In genomic region chr3:52232279-52233107, GRCh38 we compare ENCODE assay signal across 6 cellular contexts. TPM values are rescaled to one million over a fixed set of nuclear protein-coding genes. Genes with fewer than 3 reads are reported as not detected.
DNase-seq lines count a peak whose midpoint lies in the region; ATAC-seq and TF ChIP-seq lines count a peak whose summit lies in the region.

No MANE protein-coding gene starts in this region.

- H3K27me3 Mint-ChIP-seq in activated T-helper 1 cell treated with anti-CD3 and anti-CD28 coated beads, Interleukin-12 subunit alpha, Interleukin-12 subunit beta, Interleukin-2, Interleukin-4 antibody, amounts not matched to agents 30 ng/mL and 10 ng/mL and 1 ng/mL, durations not matched to agents 14 hours and 24 hours and 36 hours (ENCODE audit: insufficient read depth), result no peaks in the 10 kb centered on the region

- H3K9me3 ChIP-seq in right cardiac atrium (ENCODE audit: control insufficient read depth, low read length), result no peaks in the 10 kb centered on the region

- peaks cover 10% of the 10 kb centered on the region for H3K4me1 ChIP-seq in right cardiac atrium (ENCODE audit: control insufficient read depth, insufficient read depth, low read length)

- intact Hi-C loops in right cardiac atrium (cut with DNase I) (loop anchor here in 1 of 4 donors (5.0 kb wide), 2 partner anchors 45 to 110 kb away; partner anchors contain the start of gene WDR82), cardiac septum (cut with DNase I) (no loop called here)
- intact Hi-C loops in activated T-helper 1 cell treated with anti-CD3 and anti-CD28 coated beads, Interleukin-12 subunit alpha, Interleukin-12 subunit beta, Interleukin-2, Interleukin-4 antibody, amounts not matched to agents 30 ng/mL and 10 ng/mL and 1 ng/mL, durations not matched to agents 14 hours and 24 hours and 36 hours (cut with micrococcal nuclease), result no loop called here

- H3K27ac Mint-ChIP-seq in activated T-helper 1 cell treated with anti-CD3 and anti-CD28 coated beads, Interleukin-12 subunit alpha, Interleukin-12 subunit beta, Interleukin-2, Interleukin-4 antibody, amounts not matched to agents 30 ng/mL and 10 ng/mL and 1 ng/mL, durations not matched to agents 14 hours and 24 hours and 36 hours, result no peak overlapping the region

- ATAC-seq in right cardiac atrium, result no peak

- CTCF ChIA-PET in GM10248 (lab: Yijun Ruan, JAX), result interaction anchor here (0.6 to 5.4 kb wide), 19 partner anchors 11 to 214 kb away, joined by 3 to 98 read pairs (median 9); partner anchors contain the start of genes GLYCTK, PPM1M, SEMA3G and WDR82

- TF ChIP-seq CTCF in choroid plexus epithelial cell (conservative IDR thresholded peaks at IDR 0.05; ENCODE audit: low read depth, low read length), result peak; percentile 17
- TF ChIP-seq CTCF in GM10248 (IDR thresholded peaks at IDR 0.05; ENCODE audit: control extremely low read depth, extremely low read depth, low read depth, missing control alignments), result no peak

- H3K36me3 Mint-ChIP-seq in activated T-helper 1 cell treated with anti-CD3 and anti-CD28 coated beads, Interleukin-12 subunit alpha, Interleukin-12 subunit beta, Interleukin-2, Interleukin-4 antibody, amounts not matched to agents 30 ng/mL and 10 ng/mL and 1 ng/mL, durations not matched to agents 14 hours and 24 hours and 36 hours (ENCODE audit: low read depth), result peaks cover 19% of the 10 kb centered on the region

- no peaks in the 10 kb centered on the region for H3K27me3 ChIP-seq in right cardiac atrium (ENCODE audit: control insufficient read depth, insufficient read depth)

- no peaks in the 10 kb centered on the region for H3K9me3 Mint-ChIP-seq in activated T-helper 1 cell treated with anti-CD3 and anti-CD28 coated beads, Interleukin-12 subunit alpha, Interleukin-12 subunit beta, Interleukin-2, Interleukin-4 antibody, amounts not matched to agents 30 ng/mL and 10 ng/mL and 1 ng/mL, durations not matched to agents 14 hours and 24 hours and 36 hours

- no peak overlapping the region for H3K4me3 Mint-ChIP-seq in activated T-helper 1 cell treated with anti-CD3 and anti-CD28 coated beads, Interleukin-12 subunit alpha, Interleukin-12 subunit beta, Interleukin-2, Interleukin-4 antibody, amounts not matched to agents 30 ng/mL and 10 ng/mL and 1 ng/mL, durations not matched to agents 14 hours and 24 hours and 36 hours

- H3K4me3 ChIP-seq in right cardiac atrium (ENCODE audit: low read length) (no peak overlapping the region), choroid plexus epithelial cell (ENCODE audit: low read depth, low read length) (no peak overlapping the region)

- POLR2A ChIA-PET in GM10248 (lab: Yijun Ruan, JAX), result no interaction called here

- WGBS in right cardiac atrium, result 86% methylated on average over 28 of the region's 28 CpGs

- H3K27ac ChIP-seq in right cardiac atrium (ENCODE audit: low read length) (no peak overlapping the region), temporal lobe (ENCODE audit: low read depth, low read length) (peak overlapping the region; percentile 5)

- DNase-seq in right cardiac atrium, result peak in 2 of 3 donors; percentile 59 to 60
- no peak for DNase-seq in cardiac septum (ENCODE audit: low spot score)
- DNase-seq in choroid plexus epithelial cell (ENCODE audit: low read depth), result no peak
- no peak for DNase-seq in GM10248 (ENCODE audit: extremely low spot score)
- DNase-seq in activated T-helper 1 cell treated with anti-CD3 and anti-CD28 coated beads, Interleukin-12 subunit alpha, Interleukin-12 subunit beta, Interleukin-2, Interleukin-4 antibody, amounts not matched to agents 30 ng/mL and 10 ng/mL and 1 ng/mL, durations not matched to agents 14 hours and 24 hours and 36 hours (ENCODE audit: low spot score), result no peak

- H3K4me1 Mint-ChIP-seq in activated T-helper 1 cell treated with anti-CD3 and anti-CD28 coated beads, Interleukin-12 subunit alpha, Interleukin-12 subunit beta, Interleukin-2, Interleukin-4 antibody, amounts not matched to agents 30 ng/mL and 10 ng/mL and 1 ng/mL, durations not matched to agents 14 hours and 24 hours and 36 hours (ENCODE audit: low read depth), result peaks cover 40% of the 10 kb centered on the region

RNA-seq across cellular contexts. Expression of gene TWF2, which starts 6.5 kb away (rescaled TPM):
- total RNA-seq in right cardiac atrium, result 10 to 100 TPM; 32.0 to 70.0 (median 45.0) TPM
- polyA plus RNA-seq in right cardiac atrium, result 56.5 TPM
- total RNA-seq in cardiac septum, result 69.5 TPM
- total RNA-seq in temporal lobe, result 17.2 TPM
- 94.3 and 98.6 TPM in 2 replicates for total RNA-seq in activated T-helper 1 cell treated with anti-CD3 and anti-CD28 coated beads, Interleukin-12 subunit alpha, Interleukin-12 subunit beta, Interleukin-2, Interleukin-4 antibody, amounts not matched to agents 30 ng/mL and 10 ng/mL and 1 ng/mL, durations not matched to agents 14 hours and 24 hours and 36 hours

RNA-seq across cellular contexts. Expression of gene TLR9, which starts 7.0 kb away (rescaled TPM):
- total RNA-seq in right cardiac atrium (under 1 TPM; 0.09 to 0.24 (median 0.20) TPM), cardiac septum (0.16 TPM), temporal lobe (not detected)
- polyA plus RNA-seq in right cardiac atrium, result 0.05 TPM
- total RNA-seq in activated T-helper 1 cell treated with anti-CD3 and anti-CD28 coated beads, Interleukin-12 subunit alpha, Interleukin-12 subunit beta, Interleukin-2, Interleukin-4 antibody, amounts not matched to agents 30 ng/mL and 10 ng/mL and 1 ng/mL, durations not matched to agents 14 hours and 24 hours and 36 hours, result 0.47 TPM in 1 of 2 replicates, not detected in the other

RNA-seq across cellular contexts. Expression of gene PPM1M, which starts 13.1 kb away (rescaled TPM):
- 10 to 100 TPM; 11.3 to 16.3 (median 14.7) TPM for total RNA-seq in right cardiac atrium
- polyA plus RNA-seq in right cardiac atrium, result 9.5 TPM
- total RNA-seq in cardiac septum, result 8.9 TPM
- total RNA-seq in temporal lobe, result 6.9 TPM
- total RNA-seq in activated T-helper 1 cell treated with anti-CD3 and anti-CD28 coated beads, Interleukin-12 subunit alpha, Interleukin-12 subunit beta, Interleukin-2, Interleukin-4 antibody, amounts not matched to agents 30 ng/mL and 10 ng/mL and 1 ng/mL, durations not matched to agents 14 hours and 24 hours and 36 hours, result 57.1 and 59.5 TPM in 2 replicates

RNA-seq across cellular contexts. Expression of gene ALAS1, which starts 34.5 kb away (rescaled TPM):
- 100 to 1,000 TPM in 3 of 4 donors, 10 to 100 TPM in 1; 95.7 to 123 (median 110) TPM for total RNA-seq in right cardiac atrium
- 119 TPM for polyA plus RNA-seq in right cardiac atrium
- 154 TPM for total RNA-seq in cardiac septum
- total RNA-seq in temporal lobe, result 29.0 TPM
- 105 and 110 TPM in 2 replicates for total RNA-seq in activated T-helper 1 cell treated with anti-CD3 and anti-CD28 coated beads, Interleukin-12 subunit alpha, Interleukin-12 subunit beta, Interleukin-2, Interleukin-4 antibody, amounts not matched to agents 30 ng/mL and 10 ng/mL and 1 ng/mL, durations not matched to agents 14 hours and 24 hours and 36 hours

RNA-seq across cellular contexts. Expression of gene WDR82, which starts 46.0 kb away (rescaled TPM):
- total RNA-seq in right cardiac atrium (10 to 100 TPM; 61.0 to 65.5 (median 63.2) TPM), cardiac septum (69.7 TPM), temporal lobe (135 TPM)
- polyA plus RNA-seq in right cardiac atrium, result 36.9 TPM
- total RNA-seq in activated T-helper 1 cell treated with anti-CD3 and anti-CD28 coated beads, Interleukin-12 subunit alpha, Interleukin-12 subunit beta, Interleukin-2, Interleukin-4 antibody, amounts not matched to agents 30 ng/mL and 10 ng/mL and 1 ng/mL, durations not matched to agents 14 hours and 24 hours and 36 hours, result 105 and 107 TPM in 2 replicates

Comparison
In these comparisons a context has a peak if more than half of its experiments do, and no peak if none do; other contexts are left out.
1. DNase-seq: peak in right cardiac atrium (2 of 3); none in cardiac septum (single experiment), choroid plexus epithelial cell (single experiment), GM10248 (single experiment) and activated T-helper 1 cell treated with anti-CD3 and anti-CD28 coated beads, Interleukin-12 subunit alpha, Interleukin-12 subunit beta, Interleukin-2, Interleukin-4 antibody, amounts not matched to agents 30 ng/mL and 10 ng/mL and 1 ng/mL, durations not matched to agents 14 hours and 24 hours and 36 hours (single experiment).